Comparison of ENCODE assay signal across 8 cellular contexts in genomic region chr15:64162869-64163661, GRCh38. TPM values are rescaled to one million over a fixed set of nuclear protein-coding genes. Genes with fewer than 3 reads are reported as not detected.
DNase-seq lines count a peak whose midpoint lies in the region; ATAC-seq and TF ChIP-seq lines count a peak whose summit lies in the region.

TSS of gene PPIB (minus strand) at chr15:64163022. CDS start at chr15:64162986, 36 bp downstream.

- H3K4me3 Mint-ChIP-seq in CD8-positive, alpha-beta T cell, result peak within 1 kb of the TSS; percentile 90
- peak within 1 kb of the TSS; percentile 83 for H3K4me3 Mint-ChIP-seq in activated CD4-positive, alpha-beta memory T cell treated with anti-CD3 and anti-CD28 coated beads, Interleukin-2, amount 10 ng/mL, durations not matched to agents 7 days and 5 days

- peak; percentile 93 to 98 (median 96) for DNase-seq in CD8-positive, alpha-beta T cell
- DNase-seq in HK-2 (ENCODE audit: unreplicated experiment), result peak; percentile 94
- DNase-seq in NCI-H82 treated with DMSO at 0.1 percent for 48 hours (lab: John Stamatoyannopoulos, UW; ENCODE audit: unreplicated experiment), result peak; percentile 90
- peak; percentile 98 for DNase-seq in activated CD4-positive, alpha-beta memory T cell treated with anti-CD3 and anti-CD28 coated beads, Interleukin-2, amount 10 ng/mL, durations not matched to agents 7 days and 5 days
- peak; percentile 99 for DNase-seq in lower lobe of right lung
- DNase-seq in stimulated activated CD4-positive, alpha-beta T cell treated with anti-CD3 and anti-CD28 coated beads, TNF-alpha, amount 100 ng/mL, for 24 hours (ENCODE audit: low read depth in 3 of 3), result peak; percentile 93 to 96 (median 94)

- peak within 1 kb of the TSS; percentile 79 for H3K27ac ChIP-seq in CD8-positive, alpha-beta T cell (ENCODE audit: low read depth, low read length)
- peak within 1 kb of the TSS; percentile 65 for H3K27ac ChIP-seq in duodenal mucosa (ENCODE audit: low read depth, low read length)
- H3K27ac ChIP-seq in lower lobe of right lung, result peak within 1 kb of the TSS; percentile 88

- H3K36me3 Mint-ChIP-seq in CD8-positive, alpha-beta T cell, result peaks cover 32% of the 10 kb centered on the region
- H3K36me3 Mint-ChIP-seq in activated CD4-positive, alpha-beta memory T cell treated with anti-CD3 and anti-CD28 coated beads, Interleukin-2, amount 10 ng/mL, durations not matched to agents 7 days and 5 days (ENCODE audit: low read depth), result peaks cover 30% of the 10 kb centered on the region

- H3K9ac ChIP-seq in duodenal mucosa (ENCODE audit: low read depth in 1 of 2, low read length in 2 of 2), result peak within 1 kb of the TSS; percentile 74 to 88

- H3K27ac Mint-ChIP-seq in CD8-positive, alpha-beta T cell, result peak within 1 kb of the TSS; percentile 87
- peak within 1 kb of the TSS; percentile 96 for H3K27ac Mint-ChIP-seq in activated CD4-positive, alpha-beta memory T cell treated with anti-CD3 and anti-CD28 coated beads, Interleukin-2, amount 10 ng/mL, durations not matched to agents 7 days and 5 days

- H3K4me3 ChIP-seq in CD8-positive, alpha-beta T cell (ENCODE audit: low read depth, low read length), result peak within 1 kb of the TSS; percentile 88
- H3K4me3 ChIP-seq in duodenal mucosa (ENCODE audit: low read depth in 1 of 2, low read length in 2 of 2) (peak within 1 kb of the TSS; percentile 81 to 95), lower lobe of right lung (peak within 1 kb of the TSS; percentile 95)

- no peaks in the 10 kb centered on the region for H3K9me3 ChIP-seq in CD8-positive, alpha-beta T cell (ENCODE audit: low read length)
- H3K9me3 ChIP-seq in duodenal mucosa (ENCODE audit: control insufficient read depth in 1 of 2, low read length in 2 of 2) (no peaks in the 10 kb centered on the region), lower lobe of right lung (no peaks in the 10 kb centered on the region)

- peaks cover 38% of the 10 kb centered on the region for H3K4me1 ChIP-seq in CD8-positive, alpha-beta T cell (ENCODE audit: insufficient read depth, low read length)
- H3K4me1 ChIP-seq in duodenal mucosa (ENCODE audit: control insufficient read depth in 1 of 2, insufficient read depth in 2 of 2, low read length in 2 of 2) (peaks cover 7 to 50% of the 10 kb centered on the region in 2 donors), lower lobe of right lung (peaks cover 51% of the 10 kb centered on the region)

- ATAC-seq in CD8-positive, alpha-beta T cell, result peak; percentile 93
- peak; percentile 92 for ATAC-seq in GM19452 (IDR thresholded peaks at IDR 0.05; ENCODE audit: unreplicated experiment)
- ATAC-seq in lower lobe of right lung, result peak; percentile 96 to 98

- peaks cover 41% of the 10 kb centered on the region for H3K4me1 Mint-ChIP-seq in CD8-positive, alpha-beta T cell (ENCODE audit: low read depth)
- H3K4me1 Mint-ChIP-seq in activated CD4-positive, alpha-beta memory T cell treated with anti-CD3 and anti-CD28 coated beads, Interleukin-2, amount 10 ng/mL, durations not matched to agents 7 days and 5 days, result peaks cover 58% of the 10 kb centered on the region

- intact Hi-C loops in CD8-positive, alpha-beta T cell (cut with DNase I, micrococcal nuclease), result loop anchor here (1.0 to 10.0 kb wide), 14 partner anchors 67 to 1122 kb away; partner anchors contain the start of genes CSNK1G1 (in 2 of the 2), TRIP4 (in 2 of the 2), HERC1 (in 1 of the 2) and PARP16 (in 1 of the 2)
- intact Hi-C loops in lower lobe of right lung (cut with DNase I), result no loop called here

- no peak for TF ChIP-seq CTCF in CD8-positive, alpha-beta T cell (IDR thresholded peaks at IDR 0.05)
- TF ChIP-seq CTCF in lower lobe of right lung (IDR thresholded peaks at IDR 0.05), result peak; percentile 63

- CTCF ChIA-PET in CD8-positive, alpha-beta T cell (lab: Charles Lee), result interaction anchor here (1.0 to 1.7 kb wide), 3 partner anchors 9 to 31 kb away, joined by 3 to 12 read pairs (median 4); partner anchors contain the start of gene SNX22
- CTCF ChIA-PET in activated CD4-positive, alpha-beta memory T cell treated with anti-CD3 and anti-CD28 coated beads, Interleukin-2, amount 10 ng/mL, durations not matched to agents 7 days and 5 days (lab: Charles Lee), result interaction anchor here (0.5 to 3.3 kb wide), 9 partner anchors 10 to 565 kb away, joined by 3 to 36 read pairs (median 3); partner anchors contain the start of genes CIAO2A and TRIP4

- H3K9me3 Mint-ChIP-seq in CD8-positive, alpha-beta T cell, result no peaks in the 10 kb centered on the region
- no peaks in the 10 kb centered on the region for H3K9me3 Mint-ChIP-seq in activated CD4-positive, alpha-beta memory T cell treated with anti-CD3 and anti-CD28 coated beads, Interleukin-2, amount 10 ng/mL, durations not matched to agents 7 days and 5 days

- POLR2A ChIA-PET in CD8-positive, alpha-beta T cell (lab: Charles Lee), result interaction anchor here (0.6 to 3.4 kb wide), 14 partner anchors 9 to 1142 kb away, joined by 3 to 25 read pairs (median 5); partner anchors contain the start of genes CIAO2A, RNU5B-1, SNX1 and TRIP4
- POLR2A ChIA-PET in activated CD4-positive, alpha-beta memory T cell treated with anti-CD3 and anti-CD28 coated beads, Interleukin-2, amount 10 ng/mL, durations not matched to agents 7 days and 5 days (lab: Charles Lee), result interaction anchor here (0.6 to 5.1 kb wide), 22 partner anchors 9 to 1142 kb away, joined by 3 to 72 read pairs (median 6); partner anchors contain the start of genes CIAO2A, PCLAF, RNU5B-1 and SNX1

- H3K36me3 ChIP-seq in CD8-positive, alpha-beta T cell (ENCODE audit: insufficient read depth, low read length), result peaks cover 21% of the 10 kb centered on the region
- H3K36me3 ChIP-seq in duodenal mucosa (ENCODE audit: control insufficient read depth in 1 of 2, insufficient read depth in 2 of 2, low read length in 2 of 2) (peaks cover 19 to 24% of the 10 kb centered on the region in 2 donors), lower lobe of right lung (peaks cover 36% of the 10 kb centered on the region)

- H3K27me3 Mint-ChIP-seq in CD8-positive, alpha-beta T cell (ENCODE audit: low read depth), result no peaks in the 10 kb centered on the region
- H3K27me3 Mint-ChIP-seq in activated CD4-positive, alpha-beta memory T cell treated with anti-CD3 and anti-CD28 coated beads, Interleukin-2, amount 10 ng/mL, durations not matched to agents 7 days and 5 days, result no peaks in the 10 kb centered on the region

- H3K27me3 ChIP-seq in CD8-positive, alpha-beta T cell (ENCODE audit: insufficient read depth, low read length), result no peaks in the 10 kb centered on the region
- H3K27me3 ChIP-seq in duodenal mucosa (ENCODE audit: control insufficient read depth in 1 of 2, insufficient read depth in 2 of 2, low read length in 2 of 2) (no peaks in the 10 kb centered on the region), lower lobe of right lung (ENCODE audit: low read depth) (no peaks in the 10 kb centered on the region)

RNA-seq across cellular contexts. Expression of gene PPIB, which starts in this region (rescaled TPM):
- 100 to 1,000 TPM; 148 to 156 TPM for total RNA-seq in CD8-positive, alpha-beta T cell
- 100 to 1,000 TPM; 392 to 410 TPM for total RNA-seq in activated CD4-positive, alpha-beta memory T cell treated with anti-CD3 and anti-CD28 coated beads, Interleukin-2, amount 10 ng/mL, durations not matched to agents 7 days and 5 days
- 323 TPM for total RNA-seq in lower lobe of right lung

Comparison
In these comparisons a context has a peak if more than half of its experiments do, and no peak if none do; other contexts are left out.
1. Peak in every context shown above with its lines: DNase-seq, ATAC-seq, H3K4me3 ChIP-seq and H3K27ac ChIP-seq.